In the genomic region with DNA sequence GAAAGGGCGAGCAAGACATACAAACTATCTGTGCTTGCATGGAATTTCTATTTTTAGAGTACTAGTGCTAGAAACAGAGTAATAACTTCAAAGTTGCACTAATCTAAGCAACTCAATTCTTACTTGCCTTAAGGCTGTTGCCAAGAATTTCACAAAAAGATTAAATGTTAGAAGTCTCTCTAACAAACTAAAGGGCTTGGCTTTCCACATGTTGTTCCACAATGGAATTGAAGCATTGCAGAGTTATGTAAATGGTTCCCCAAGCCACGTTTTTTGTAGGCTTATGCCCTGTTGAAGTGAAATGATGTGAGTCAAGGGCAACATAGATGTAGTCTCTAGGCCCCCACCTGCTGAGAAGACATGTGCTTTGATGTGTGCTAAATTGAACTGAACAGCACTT, we compare ENCODE assay signal across 20 cellular contexts.
DNase-seq lines count a peak whose midpoint lies in the region; ATAC-seq, FAIRE-seq and TF ChIP-seq lines count a peak whose summit lies in the region.
"Had no signal": no experiment of that assay in that cellular context is flagged by ENCODE, and none has a peak within 500 bp of the region (broad histone marks: within the 10 kb centered on the region; RNA-seq: fewer than 3 reads in every experiment).

No MANE protein-coding gene starts in this region.

- H3K27me3 Mint-ChIP-seq in astrocyte (ENCODE audit: low read depth, unreplicated experiment): no peaks in the 10 kb centered on the region
- H3K27me3 Mint-ChIP-seq: CD4-positive, alpha-beta T cell had no signal

- TF ChIP-seq CTCF in astrocyte (IDR thresholded peaks at IDR 0.05; ENCODE audit: insufficient read depth, low read depth, low read length): no peak
- TF ChIP-seq CTCF in fibroblast of lung (conservative IDR thresholded peaks at IDR 0.05 in 1 of 2, IDR thresholded peaks at IDR 0.05 in 1 of 2; ENCODE audit: low read depth in 1 of 2, low read length in 2 of 2): no peak
- TF ChIP-seq CTCF in Peyer's patch (IDR thresholded peaks at IDR 0.05): no peak

- TF ChIP-seq POLR2A in Peyer's patch (IDR thresholded peaks at IDR 0.05): no peak

- H3K36me3 ChIP-seq in astrocyte (ENCODE audit: insufficient read depth, low read length) (no peaks in the 10 kb centered on the region), fibroblast of lung (ENCODE audit: control insufficient read depth, insufficient read depth, low read length) (no peaks in the 10 kb centered on the region), Peyer's patch (no peaks in the 10 kb centered on the region)

- H3K4me1 Mint-ChIP-seq in astrocyte (ENCODE audit: low read depth, unreplicated experiment): peaks cover 9% of the 10 kb centered on the region

- no peaks in the 10 kb centered on the region for H3K9me3 ChIP-seq in astrocyte (ENCODE audit: insufficient read depth, low read depth, low read length)
- H3K9me3 ChIP-seq in fibroblast of lung (ENCODE audit: control insufficient read depth, insufficient read depth, low read depth, low read length): no peaks in the 10 kb centered on the region
- no peaks in the 10 kb centered on the region for H3K9me3 ChIP-seq in Peyer's patch
- H3K9me3 ChIP-seq: Caco-2 had no signal

- no peaks in the 10 kb centered on the region for H3K79me2 ChIP-seq in astrocyte (ENCODE audit: insufficient read depth, low read length)
- no peaks in the 10 kb centered on the region for H3K79me2 ChIP-seq in fibroblast of lung (ENCODE audit: control insufficient read depth, insufficient read depth, low read length)

- H3K4me2 ChIP-seq in astrocyte (ENCODE audit: low read length) (no peak overlapping the region), fibroblast of lung (ENCODE audit: extremely low read depth, insufficient read depth, low read length) (no peak overlapping the region)

- H4K20me1 ChIP-seq in astrocyte (ENCODE audit: insufficient read depth, low read length): no peaks in the 10 kb centered on the region
- H4K20me1 ChIP-seq in fibroblast of lung (ENCODE audit: control insufficient read depth, extremely low read depth, insufficient read depth, low read length): no peaks in the 10 kb centered on the region

- H3K9ac ChIP-seq in astrocyte (ENCODE audit: low read length) (no peak overlapping the region), fibroblast of lung (ENCODE audit: insufficient read depth, low read length) (no peak overlapping the region)

- no peak for ATAC-seq in GM18909 (IDR thresholded peaks at IDR 0.05; ENCODE audit: poor library complexity, unreplicated experiment)
- ATAC-seq: GM12878 had no signal

- H3K36me3 Mint-ChIP-seq in astrocyte (ENCODE audit: low read depth, unreplicated experiment): no peaks in the 10 kb centered on the region

- H3K4me3 ChIP-seq in astrocyte (ENCODE audit: insufficient read depth, low read depth, low read length) (no peak overlapping the region), fibroblast of lung (replicated peaks in 1 of 4; ENCODE audit: control extremely low read depth in 1 of 4, insufficient read depth in 1 of 4, low read depth in 3 of 4, low read length in 4 of 4) (no peak overlapping the region), Peyer's patch (no peak overlapping the region)
- H3K4me3 ChIP-seq: GM12878 had no signal

- no peak overlapping the region for H3K27ac Mint-ChIP-seq in astrocyte (ENCODE audit: unreplicated experiment)
- H3K27ac Mint-ChIP-seq: CD4-positive, alpha-beta T cell; H9 had no signal

- DNase-seq in NCI-H187 treated with DMSO at 0.1 percent for 48 hours (lab: John Stamatoyannopoulos, UW) (peak; percentile 35), astrocyte (ENCODE audit: low read depth) (peak; percentile 18), fibroblast of lung (ENCODE audit: low read depth in 2 of 2) (peak; percentile 24 to 25), Peyer's patch (no peak), NCI-H2227 treated with DMSO at 0.1 percent for 48 hours (lab: John Stamatoyannopoulos, UW) (no peak)
- DNase-seq: ACHN; AML-193; Caco-2; CD4-positive, alpha-beta T cell; DND-41; EL; H9; IMR-90 had no signal

- H3K27me3 ChIP-seq in astrocyte (ENCODE audit: insufficient read depth, low read length) (no peaks in the 10 kb centered on the region), fibroblast of lung (ENCODE audit: control insufficient read depth, insufficient read depth, low read length) (no peaks in the 10 kb centered on the region), Peyer's patch (no peaks in the 10 kb centered on the region)

- peaks cover 3% of the 10 kb centered on the region for H3K4me1 ChIP-seq in astrocyte (ENCODE audit: insufficient read depth, low read length)
- H3K4me1 ChIP-seq in fibroblast of lung (ENCODE audit: control insufficient read depth, extremely low read depth, insufficient read depth, low read length): no peaks in the 10 kb centered on the region
- no peaks in the 10 kb centered on the region for H3K4me1 ChIP-seq in Peyer's patch

- FAIRE-seq in astrocyte (lab: Jason Lieb, UNC): no peak
- FAIRE-seq: A204.1, D721Med, GM12878, H1, HTR-8/SVneo had no signal

- no peak overlapping the region for H2AFZ ChIP-seq in astrocyte (ENCODE audit: low read depth, low read length)
- no peak overlapping the region for H2AFZ ChIP-seq in fibroblast of lung (ENCODE audit: low read length)

- no peak overlapping the region for H3K27ac ChIP-seq in astrocyte (ENCODE audit: low read depth, low read length)
- H3K27ac ChIP-seq in fibroblast of lung (ENCODE audit: insufficient read depth, low read length): no peak overlapping the region
- no peak overlapping the region for H3K27ac ChIP-seq in Peyer's patch
- H3K27ac ChIP-seq: C4-2B had no signal

- H3K9me3 Mint-ChIP-seq in astrocyte (ENCODE audit: unreplicated experiment): peaks cover 4% of the 10 kb centered on the region
- H3K9me3 Mint-ChIP-seq: H9 had no signal

- no peak overlapping the region for H3K4me3 Mint-ChIP-seq in astrocyte (ENCODE audit: unreplicated experiment)
- H3K4me3 Mint-ChIP-seq: CD4-positive, alpha-beta T cell; H9 had no signal

Comparison
In these comparisons a context has a peak if more than half of its experiments do, and no peak if none do; other contexts are left out.
1. DNase-seq: peak in NCI-H187 treated with DMSO at 0.1 percent for 48 hours (single experiment), astrocyte (single experiment) and fibroblast of lung (2 of 2); none in Peyer's patch (0 of 3) and NCI-H2227 treated with DMSO at 0.1 percent for 48 hours (single experiment).